23 cellular contexts compared by ENCODE assay signal in the genomic region with DNA sequence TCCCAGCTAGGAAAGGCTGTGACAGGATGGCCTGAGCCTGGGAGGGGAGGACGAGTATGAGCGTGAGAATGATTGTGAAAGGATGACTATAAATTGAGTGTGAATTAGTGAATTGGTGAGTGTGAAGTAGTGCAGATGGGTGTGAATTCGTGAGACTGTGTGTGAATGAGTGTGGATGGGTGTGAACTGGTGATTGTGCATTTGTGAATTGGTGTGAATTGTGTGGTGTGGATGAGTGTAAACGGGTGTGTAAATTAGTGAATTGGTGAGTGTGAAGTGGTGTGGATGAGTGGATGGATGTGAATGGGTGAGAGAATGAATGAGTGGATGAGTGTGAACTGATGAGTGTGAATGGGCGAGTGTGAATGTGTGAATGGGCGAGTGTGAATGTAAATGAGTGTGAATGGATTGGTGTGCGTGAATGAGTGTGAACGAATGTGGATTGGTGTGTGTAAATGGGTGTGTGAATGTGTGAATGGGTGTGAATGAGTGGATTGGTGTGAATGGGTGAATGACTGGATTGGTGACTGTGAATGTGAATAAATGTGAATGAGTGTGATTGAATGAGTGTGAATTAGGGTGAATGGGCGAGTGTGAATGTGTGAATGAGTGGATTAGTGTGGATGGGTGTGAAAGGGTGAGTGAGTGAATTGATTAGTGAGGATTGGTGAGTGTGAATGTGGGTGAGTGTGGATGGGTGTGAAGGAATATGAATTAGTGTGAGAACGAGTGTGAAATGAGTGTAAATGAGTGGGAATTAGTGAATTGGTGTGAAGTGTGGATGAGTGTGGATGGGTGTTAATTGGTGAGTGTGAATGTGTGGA. TPM values are rescaled to one million over a fixed set of nuclear protein-coding genes. Genes with fewer than 3 reads are reported as not detected.
"Had no signal": no experiment of that assay in that cellular context is flagged by ENCODE, and none has a peak within 500 bp of the region (broad histone marks: within the 10 kb centered on the region; RNA-seq: fewer than 3 reads in every experiment).

No MANE protein-coding gene starts in this region.

- H3K27ac Mint-ChIP-seq: activated B cell treated with CpG ODN at 0.5 μM for 24 hours; activated CD4-positive, alpha-beta memory T cell treated with anti-CD3 and anti-CD28 coated beads for 36 hours; activated naive CD8-positive, alpha-beta T cell treated with anti-CD3 and anti-CD28 coated beads for 36 hours; natural killer cell; T-helper 17 cell; type B pancreatic cell had no signal

- H3K27me3 ChIP-seq: breast epithelium, esophagus muscularis mucosa, testis had no signal

- H3K9me3 Mint-ChIP-seq: activated B cell treated with CpG ODN at 0.5 μM for 24 hours; activated CD4-positive, alpha-beta memory T cell treated with anti-CD3 and anti-CD28 coated beads for 36 hours; activated naive CD8-positive, alpha-beta T cell treated with anti-CD3 and anti-CD28 coated beads for 36 hours; central memory CD8-positive, alpha-beta T cell; natural killer cell; type B pancreatic cell had no signal

- H3K9me3 ChIP-seq: breast epithelium, esophagus muscularis mucosa, left ventricle myocardium inferior, testis had no signal

- H3K27ac ChIP-seq: breast epithelium, esophagus muscularis mucosa, left ventricle myocardium inferior, testis had no signal

- ATAC-seq: natural killer cell, T-helper 17 cell had no signal

- H3K4me3 Mint-ChIP-seq: activated B cell treated with CpG ODN at 0.5 μM for 24 hours; activated CD4-positive, alpha-beta memory T cell treated with anti-CD3 and anti-CD28 coated beads for 36 hours; activated naive CD8-positive, alpha-beta T cell treated with anti-CD3 and anti-CD28 coated beads for 36 hours; central memory CD8-positive, alpha-beta T cell; natural killer cell; T-helper 17 cell; type B pancreatic cell had no signal

- H3K4me1 Mint-ChIP-seq: activated B cell treated with CpG ODN at 0.5 μM for 24 hours; activated naive CD8-positive, alpha-beta T cell treated with anti-CD3 and anti-CD28 coated beads for 36 hours; T-helper 17 cell had no signal

- H3K4me3 ChIP-seq: breast epithelium, esophagus muscularis mucosa, left ventricle myocardium inferior, testis had no signal

- H3K27me3 Mint-ChIP-seq: activated CD4-positive, alpha-beta memory T cell treated with anti-CD3 and anti-CD28 coated beads for 36 hours; activated naive CD8-positive, alpha-beta T cell treated with anti-CD3 and anti-CD28 coated beads for 36 hours; T-helper 17 cell; type B pancreatic cell had no signal

- H3K36me3 Mint-ChIP-seq: activated CD4-positive, alpha-beta memory T cell treated with anti-CD3 and anti-CD28 coated beads for 36 hours; activated naive CD8-positive, alpha-beta T cell treated with anti-CD3 and anti-CD28 coated beads for 36 hours; natural killer cell; type B pancreatic cell had no signal

- DNase-seq: activated B cell treated with CpG ODN at 0.5 μM for 24 hours; activated CD4-positive, alpha-beta memory T cell treated with anti-CD3 and anti-CD28 coated beads for 36 hours; activated CD4-positive, alpha-beta T cell treated with anti-CD3 and anti-CD28 coated beads for 4 hours; activated naive CD4-positive, alpha-beta T cell treated with Interleukin-2 at 50 U/mL for 16 hours; activated naive CD8-positive, alpha-beta T cell treated with anti-CD3 and anti-CD28 coated beads for 36 hours; activated T-cell treated with anti-CD3 and anti-CD28 coated beads, Interleukin-2, amount 50 U/mL, for 48 hours; effector memory CD4-positive, alpha-beta T cell; glutamatergic neuron; hippocampal formation; left ventricle myocardium inferior; midbrain; natural killer cell; retina; stimulated activated CD4-positive, alpha-beta T cell treated with anti-CD3 and anti-CD28 coated beads, Interleukin-2, amount 100 ng/mL, for 48 hours; stimulated activated CD8-positive, alpha-beta memory T cell treated with anti-CD3 and anti-CD28 coated beads, Interleukin-4, amount 100 ng/mL, for 48 hours; stimulated activated naive CD4-positive, alpha-beta T cell; T-helper 17 cell; testis had no signal

- H3K36me3 ChIP-seq: breast epithelium, left ventricle myocardium inferior had no signal

RNA-seq across cellular contexts. Expression of a gene that starts 7.7 kb away (rescaled TPM):
- total RNA-seq: dermis microvascular lymphatic vessel endothelial cell had no signal
